In the genomic region with DNA sequence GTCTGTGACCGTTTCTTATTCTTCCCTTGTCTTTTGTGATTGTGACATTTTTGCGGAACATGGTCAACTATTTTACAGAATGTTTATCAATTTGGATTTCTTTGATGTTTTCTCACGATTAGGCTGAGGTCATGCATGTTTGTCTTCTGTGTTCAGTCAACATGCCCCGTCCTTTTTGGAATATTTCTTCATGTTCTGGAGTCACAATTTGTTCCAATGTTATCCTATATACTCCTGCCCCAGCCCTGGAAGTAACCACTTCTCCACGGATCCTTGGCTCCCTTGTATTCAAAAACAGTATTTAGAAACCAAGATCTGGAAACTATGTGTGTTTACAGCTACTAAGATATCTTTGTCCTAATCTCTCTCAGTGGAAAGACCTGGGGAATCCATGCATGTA, we compare ENCODE assay signal across 17 cellular contexts. TPM values are rescaled to one million over a fixed set of nuclear protein-coding genes. Genes with fewer than 3 reads are reported as not detected.
DNase-seq lines count a peak whose midpoint lies in the region; ATAC-seq, FAIRE-seq and TF ChIP-seq lines count a peak whose summit lies in the region.
"Had no signal": no experiment of that assay in that cellular context is flagged by ENCODE, and none has a peak within 500 bp of the region (broad histone marks: within the 10 kb centered on the region; RNA-seq: fewer than 3 reads in every experiment).

No MANE protein-coding gene starts in this region.

- H3K36me3 Mint-ChIP-seq in CD8-positive, alpha-beta T cell: peaks cover 50% of the 10 kb centered on the region
- H3K36me3 Mint-ChIP-seq in activated CD8-positive, alpha-beta T cell treated with anti-CD3 and anti-CD28 coated beads, Interleukin-2, amount 10 ng/mL, durations not matched to agents 7 days and 5 days (ENCODE audit: low read depth): peaks cover 69% of the 10 kb centered on the region

- H3K9me3 ChIP-seq in BLaER1 treated with 17β-estradiol and CSF1 and Interleukin-3, amounts not matched to agents 10 nM and 100 nM (replicated peaks in 1 of 11): peaks cover 0 to 10% (median 0%) of the 10 kb centered on the region in 11 experiments; a peak in 1 of 22 replicates
- no peaks in the 10 kb centered on the region for H3K9me3 ChIP-seq in CD8-positive, alpha-beta T cell (ENCODE audit: low read length)
- H3K9me3 ChIP-seq in HepG2 (ENCODE audit: low read length): no peaks in the 10 kb centered on the region

- peak overlapping the region; percentile 74 for H3K27ac Mint-ChIP-seq in CD8-positive, alpha-beta T cell
- peak overlapping the region; percentile 6 for H3K27ac Mint-ChIP-seq in activated CD8-positive, alpha-beta T cell treated with anti-CD3 and anti-CD28 coated beads, Interleukin-2, amount 10 ng/mL, durations not matched to agents 7 days and 5 days

- no peaks in the 10 kb centered on the region for H3K79me2 ChIP-seq in HepG2 (ENCODE audit: insufficient read depth, low read length)

- ATAC-seq in CD8-positive, alpha-beta T cell: no peak
- ATAC-seq in activated CD8-positive, alpha-beta T cell treated with anti-CD3 and anti-CD28 coated beads, Interleukin-2, amount 10 ng/mL, durations not matched to agents 7 days and 5 days: no peak
- no peak for ATAC-seq in HepG2

- H3K4me3 Mint-ChIP-seq in CD8-positive, alpha-beta T cell: no peak overlapping the region
- H3K4me3 Mint-ChIP-seq in activated CD8-positive, alpha-beta T cell treated with anti-CD3 and anti-CD28 coated beads, Interleukin-2, amount 10 ng/mL, durations not matched to agents 7 days and 5 days: peak overlapping the region; percentile 42
- H3K4me3 Mint-ChIP-seq: B cell had no signal

- TF ChIP-seq EP300 in HepG2 (IDR thresholded peaks at IDR 0.05; ENCODE audit: low read depth in 2 of 2, low read length in 2 of 2) (no peak), HepG2 (CRISPR knock-in tag; IDR thresholded peaks at IDR 0.05; ENCODE audit: borderline replicate concordance) (no peak)

- no peaks in the 10 kb centered on the region for H3K9me3 Mint-ChIP-seq in CD8-positive, alpha-beta T cell
- H3K9me3 Mint-ChIP-seq in activated CD8-positive, alpha-beta T cell treated with anti-CD3 and anti-CD28 coated beads, Interleukin-2, amount 10 ng/mL, durations not matched to agents 7 days and 5 days (ENCODE audit: insufficient read depth): no peaks in the 10 kb centered on the region

- no peak overlapping the region for H3K9ac ChIP-seq in BLaER1 treated with 17β-estradiol and CSF1 and Interleukin-3, amounts not matched to agents 10 nM and 100 nM
- H3K9ac ChIP-seq in HepG2 (ENCODE audit: insufficient read depth, low read depth, low read length): no peak overlapping the region

- in situ Hi-C loops in HepG2 (cut with HindIII; ENCODE audit: extremely low pct_ligation_motif_present, low pct_unique_long_range_greater_than_20kb): no loop called here

- no peak for TF ChIP-seq CTCF in CD8-positive, alpha-beta T cell (IDR thresholded peaks at IDR 0.05)
- no peak for TF ChIP-seq CTCF in HepG2 (CRISPR knock-in tag; IDR thresholded peaks at IDR 0.05)

- no peak for TF ChIP-seq RAD21 in HepG2 (CRISPR knock-in tag; IDR thresholded peaks at IDR 0.05)

- H3K4me1 Mint-ChIP-seq in CD8-positive, alpha-beta T cell (ENCODE audit: low read depth): peaks cover 67% of the 10 kb centered on the region
- H3K4me1 Mint-ChIP-seq in activated CD8-positive, alpha-beta T cell treated with anti-CD3 and anti-CD28 coated beads, Interleukin-2, amount 10 ng/mL, durations not matched to agents 7 days and 5 days (ENCODE audit: low read depth): peaks cover 55% of the 10 kb centered on the region

- no peaks in the 10 kb centered on the region for H3K27me3 Mint-ChIP-seq in CD8-positive, alpha-beta T cell (ENCODE audit: low read depth)
- H3K27me3 Mint-ChIP-seq in activated CD8-positive, alpha-beta T cell treated with anti-CD3 and anti-CD28 coated beads, Interleukin-2, amount 10 ng/mL, durations not matched to agents 7 days and 5 days (ENCODE audit: low read depth): no peaks in the 10 kb centered on the region
- H3K27me3 Mint-ChIP-seq: B cell had no signal

- peaks cover 39 to 60% (median 50%) of the 10 kb centered on the region in 10 experiments for H3K4me1 ChIP-seq in BLaER1 treated with 17β-estradiol and CSF1 and Interleukin-3, amounts not matched to agents 10 nM and 100 nM
- peaks cover 57% of the 10 kb centered on the region for H3K4me1 ChIP-seq in CD8-positive, alpha-beta T cell (ENCODE audit: insufficient read depth, low read length)
- peaks cover 11% of the 10 kb centered on the region for H3K4me1 ChIP-seq in HepG2 (ENCODE audit: insufficient read depth, low read length)

- intact Hi-C loops in CD8-positive, alpha-beta T cell (cut with DNase I, micrococcal nuclease): loop anchor here in 1 of 2 experiments (2.0 kb wide), 1 partner anchor 43 kb away; no protein-coding TSS in a partner anchor
- intact Hi-C loops in HepG2 (cut with micrococcal nuclease; ENCODE audit: unreplicated experiment): no loop called here

- peaks cover 39 to 65% (median 52%) of the 10 kb centered on the region in 11 experiments for H3K36me3 ChIP-seq in BLaER1 treated with 17β-estradiol and CSF1 and Interleukin-3, amounts not matched to agents 10 nM and 100 nM
- peaks cover 14% of the 10 kb centered on the region for H3K36me3 ChIP-seq in CD8-positive, alpha-beta T cell (ENCODE audit: insufficient read depth, low read length)
- peaks cover 0 to 15% of the 10 kb centered on the region in 2 experiments; a peak in 3 of 5 replicates for H3K36me3 ChIP-seq in HepG2 (replicated peaks in 1 of 2; ENCODE audit: control insufficient read depth in 1 of 2, insufficient read depth in 2 of 2, low read length in 2 of 2)

- BruUV-seq in HepG2 (replicated peaks; lab: Mats Ljungman, UMichigan): no TSS peak

- no peak for TF ChIP-seq POLR2A in HepG2 (IDR thresholded peaks at IDR 0.05; ENCODE audit: insufficient read depth in 1 of 2, low read depth in 2 of 2, low read length in 2 of 2)

- no peak for DNase-seq in CD8-positive, alpha-beta T cell
- DNase-seq in activated CD8-positive, alpha-beta T cell treated with anti-CD3 and anti-CD28 coated beads, Interleukin-2, amount 10 ng/mL, durations not matched to agents 7 days and 5 days: no peak
- DNase-seq in HepG2 (ENCODE audit: low spot score) (no peak), NCI-H1092 treated with DMSO at 0.1 percent for 48 hours (lab: John Stamatoyannopoulos, UW) (no peak), NCI-H146 treated with DMSO at 0.1 percent for 48 hours (lab: John Stamatoyannopoulos, UW; ENCODE audit: unreplicated experiment) (no peak), NCI-H345 (lab: John Stamatoyannopoulos, UW) (no peak)
- DNase-seq: activated CD4-positive, CD25-positive, alpha-beta regulatory T cell; amygdala; effector CD4-positive, alpha-beta T cell; glutamatergic neuron; Kasumi-1; NCI-H1417 treated with DMSO at 0.1 percent for 48 hours; NCI-H69; Right ventricle myocardium superior had no signal

- H3K4me3 ChIP-seq in BLaER1 treated with 17β-estradiol and CSF1 and Interleukin-3, amounts not matched to agents 10 nM and 100 nM: 0 out of 20 replicates have a peak overlapping the region, but pooled peaks of 1 of the 10 experiments have one; percentile 21
- no peak overlapping the region for H3K4me3 ChIP-seq in CD8-positive, alpha-beta T cell (ENCODE audit: low read depth, low read length)
- H3K4me3 ChIP-seq in HepG2 (replicated peaks in 1 of 3; ENCODE audit: insufficient read depth in 1 of 3, low read depth in 2 of 3, low read length in 3 of 3): no peak overlapping the region
- H3K4me3 ChIP-seq: lung had no signal

- CTCF ChIA-PET in CD8-positive, alpha-beta T cell (lab: Charles Lee): interaction anchor here (1.0 to 2.9 kb wide), 3 partner anchors 14 to 34 kb away, joined by 4 to 16 read pairs (median 4); no protein-coding TSS in a partner anchor
- CTCF ChIA-PET in activated CD8-positive, alpha-beta T cell treated with anti-CD3 and anti-CD28 coated beads, Interleukin-2, amount 10 ng/mL, durations not matched to agents 7 days and 5 days (lab: Charles Lee): interaction anchor here (1.0 to 3.2 kb wide), 5 partner anchors 10 to 139 kb away, joined by 4 to 22 read pairs (median 5); partner anchors contain the start of gene CARD8
- CTCF ChIA-PET in HepG2 (lab: Yijun Ruan, JAX; ENCODE audit: low intra/inter-chr PET ratio, low total read pairs): no interaction called here

- no peak overlapping the region for H3K27ac ChIP-seq in BLaER1 treated with 17β-estradiol and CSF1 and Interleukin-3, amounts not matched to agents 10 nM and 100 nM
- no peak overlapping the region for H3K27ac ChIP-seq in CD8-positive, alpha-beta T cell (ENCODE audit: low read depth, low read length)
- no peak overlapping the region for H3K27ac ChIP-seq in HepG2 (ENCODE audit: extremely low read length, insufficient read depth, low read length)

- 71% methylated on average over 5 of the region's 5 CpGs for WGBS in HepG2 (ENCODE audit: low lambda C conversion rate)

- H3K27me3 ChIP-seq in BLaER1 treated with 17β-estradiol and CSF1 and Interleukin-3, amounts not matched to agents 10 nM and 100 nM: no peaks in the 10 kb centered on the region
- no peaks in the 10 kb centered on the region for H3K27me3 ChIP-seq in CD8-positive, alpha-beta T cell (ENCODE audit: insufficient read depth, low read length)
- H3K27me3 ChIP-seq in HepG2 (ENCODE audit: control insufficient read depth in 1 of 2, insufficient read depth in 2 of 2, low read length in 2 of 2): no peaks in the 10 kb centered on the region

- peak overlapping the region in 7 of 11 experiments; percentile 16 to 99 (median 59); a peak in 9 of 22 replicates for H3K4me2 ChIP-seq in BLaER1 treated with 17β-estradiol and CSF1 and Interleukin-3, amounts not matched to agents 10 nM and 100 nM
- no peak overlapping the region for H3K4me2 ChIP-seq in HepG2 (ENCODE audit: low read depth, low read length)

- H4K20me1 ChIP-seq in BLaER1 treated with 17β-estradiol and CSF1 and Interleukin-3, amounts not matched to agents 10 nM and 100 nM: peaks cover 0 to 12% (median 0%) of the 10 kb centered on the region in 11 experiments; a peak in 6 of 22 replicates
- no peaks in the 10 kb centered on the region for H4K20me1 ChIP-seq in HepG2 (ENCODE audit: insufficient read depth, low read length)

- FAIRE-seq in HepG2 (lab: Jason Lieb, UNC): peak; percentile 64

- POLR2A ChIA-PET in CD8-positive, alpha-beta T cell (lab: Charles Lee): interaction anchor here (0.7 to 2.0 kb wide), 3 partner anchors 9 to 43 kb away, joined by 3 to 11 read pairs (median 5); partner anchors contain the start of gene CARD8
- POLR2A ChIA-PET in activated CD8-positive, alpha-beta T cell treated with anti-CD3 and anti-CD28 coated beads, Interleukin-2, amount 10 ng/mL, durations not matched to agents 7 days and 5 days (lab: Charles Lee): interaction anchor here (3.0 kb wide), 1 partner anchor 9 kb away, joined by 27 read pairs; the partner anchor contains the start of gene CARD8
- POLR2A ChIA-PET in HepG2 (lab: Yijun Ruan, JAX): no interaction called here

- H2AFZ ChIP-seq in HepG2 (ENCODE audit: low read length): no peak overlapping the region

RNA-seq across cellular contexts. Expression of gene CARD8, which starts 9.6 kb away (rescaled TPM):
- 10 to 100 TPM; 58.8 to 69.1 TPM for total RNA-seq in CD8-positive, alpha-beta T cell
- 100 to 1,000 TPM; 180 to 185 TPM for total RNA-seq in activated CD8-positive, alpha-beta T cell treated with anti-CD3 and anti-CD28 coated beads, Interleukin-2, amount 10 ng/mL, durations not matched to agents 7 days and 5 days
- 19.2 and 22.6 TPM in 2 replicates for total RNA-seq in HepG2 (2016; rRNA removed; fragmentation: Illumina TruSeq; extraction: Trizol)
- 10.5 and 12.2 TPM in 2 replicates for total RNA-seq in HepG2 (2016; cell fraction: cytosol; rRNA removed; fragmentation: Illumina TruSeq; extraction: Trizol; ENCODE audit: low read depth)
- total RNA-seq in HepG2 (2016; cell fraction: insoluble cytoplasmic fraction; rRNA removed; fragmentation: Illumina TruSeq; extraction: Trizol): 20.3 and 22.0 TPM in 2 replicates
- total RNA-seq in HepG2 (2016; cell fraction: membrane; rRNA removed; fragmentation: Illumina TruSeq; extraction: Trizol): 14.9 and 16.2 TPM in 2 replicates
- total RNA-seq in HepG2 (2016; cell fraction: nucleus; rRNA removed; fragmentation: Illumina TruSeq; extraction: Trizol): 27.3 and 27.4 TPM in 2 replicates
- 12.6 and 15.0 TPM in 2 replicates for polyA plus RNA-seq in HepG2 (2011; rRNA removed)
- 6.0 and 6.2 TPM in 2 replicates for polyA plus RNA-seq in HepG2 (2011; cell fraction: cytosol; rRNA removed)
- polyA plus RNA-seq in HepG2 (2011; cell fraction: nucleus; rRNA removed): 55.7 and 59.6 TPM in 2 replicates
- polyA plus RNA-seq in HepG2 (2012): 15.3 and 16.1 TPM in 2 replicates
- 8.2 and 8.4 TPM in 2 replicates for polyA plus RNA-seq in HepG2 (2016; cell fraction: cytosol; fragmentation: Illumina TruSeq; extraction: Trizol; ENCODE audit: low read depth)
- polyA plus RNA-seq in HepG2 (2016; cell fraction: insoluble cytoplasmic fraction; fragmentation: Illumina TruSeq; extraction: Trizol; ENCODE audit: low read depth): 18.5 and 19.2 TPM in 2 replicates
- 9.8 TPM in 2 replicates for polyA plus RNA-seq in HepG2 (2016; cell fraction: membrane; fragmentation: Illumina TruSeq; extraction: Trizol; ENCODE audit: low read depth)
- 40.8 and 46.1 TPM in 2 replicates for polyA plus RNA-seq in HepG2 (2016; cell fraction: nucleus; fragmentation: Illumina TruSeq; extraction: Trizol; ENCODE audit: insufficient read depth, low read depth)
- polyA minus RNA-seq in HepG2 (2011; rRNA and poly(A)+ RNA removed; ENCODE audit: low replicate concordance): 11.4 and 14.4 TPM in 2 replicates
- 6.8 and 7.5 TPM in 2 replicates for polyA minus RNA-seq in HepG2 (2011; cell fraction: cytosol; rRNA and poly(A)+ RNA removed)
- 61.5 and 62.0 TPM in 2 replicates for polyA minus RNA-seq in HepG2 (2011; cell fraction: nucleus; rRNA and poly(A)+ RNA removed)

RNA-seq across cellular contexts. Expression of gene ZNF114, which starts 23.8 kb away (rescaled TPM):
- total RNA-seq in CD8-positive, alpha-beta T cell: not detected
- under 1 TPM; 0.44 to 0.45 TPM for total RNA-seq in activated CD8-positive, alpha-beta T cell treated with anti-CD3 and anti-CD28 coated beads, Interleukin-2, amount 10 ng/mL, durations not matched to agents 7 days and 5 days
- 13.3 and 18.0 TPM in 2 replicates for total RNA-seq in HepG2 (2016; rRNA removed; fragmentation: Illumina TruSeq; extraction: Trizol)
- 4.1 and 5.6 TPM in 2 replicates for total RNA-seq in HepG2 (2016; cell fraction: cytosol; rRNA removed; fragmentation: Illumina TruSeq; extraction: Trizol; ENCODE audit: low read depth)
- total RNA-seq in HepG2 (2016; cell fraction: insoluble cytoplasmic fraction; rRNA removed; fragmentation: Illumina TruSeq; extraction: Trizol): 13.4 and 17.1 TPM in 2 replicates
- total RNA-seq in HepG2 (2016; cell fraction: membrane; rRNA removed; fragmentation: Illumina TruSeq; extraction: Trizol): 9.9 and 12.6 TPM in 2 replicates
- 7.2 and 8.3 TPM in 2 replicates for total RNA-seq in HepG2 (2016; cell fraction: nucleus; rRNA removed; fragmentation: Illumina TruSeq; extraction: Trizol)
- 2.1 and 3.4 TPM in 2 replicates for polyA plus RNA-seq in HepG2 (2011; rRNA removed)
- polyA plus RNA-seq in HepG2 (2011; cell fraction: cytosol; rRNA removed): 2.4 and 3.1 TPM in 2 replicates
- polyA plus RNA-seq in HepG2 (2011; cell fraction: nucleus; rRNA removed): 1.5 and 2.4 TPM in 2 replicates
- 1.7 TPM in 2 replicates for polyA plus RNA-seq in HepG2 (2012)
- 0.91 and 1.1 TPM in 2 replicates for polyA plus RNA-seq in HepG2 (2016; cell fraction: cytosol; fragmentation: Illumina TruSeq; extraction: Trizol; ENCODE audit: low read depth)
- 11.6 and 12.0 TPM in 2 replicates for polyA plus RNA-seq in HepG2 (2016; cell fraction: insoluble cytoplasmic fraction; fragmentation: Illumina TruSeq; extraction: Trizol; ENCODE audit: low read depth)
- 2.7 and 3.7 TPM in 2 replicates for polyA plus RNA-seq in HepG2 (2016; cell fraction: membrane; fragmentation: Illumina TruSeq; extraction: Trizol; ENCODE audit: low read depth)
- polyA plus RNA-seq in HepG2 (2016; cell fraction: nucleus; fragmentation: Illumina TruSeq; extraction: Trizol; ENCODE audit: insufficient read depth, low read depth): 14.1 and 14.6 TPM in 2 replicates
- polyA minus RNA-seq in HepG2 (2011; rRNA and poly(A)+ RNA removed; ENCODE audit: low replicate concordance): 4.2 and 4.6 TPM in 2 replicates
- polyA minus RNA-seq in HepG2 (2011; cell fraction: cytosol; rRNA and poly(A)+ RNA removed): 3.3 and 6.2 TPM in 2 replicates
- 6.3 and 7.2 TPM in 2 replicates for polyA minus RNA-seq in HepG2 (2011; cell fraction: nucleus; rRNA and poly(A)+ RNA removed)
